ENCODE assay signal across 8 cellular contexts in genomic region chr7:30330134-30331111, GRCh38. TPM values are rescaled to one million over a fixed set of nuclear protein-coding genes. Genes with fewer than 3 reads are reported as not detected.
DNase-seq lines count a peak whose midpoint lies in the region; ATAC-seq, FAIRE-seq and TF ChIP-seq lines count a peak whose summit lies in the region.

No MANE protein-coding gene starts in this region.

- H3K27me3 Mint-ChIP-seq in activated CD8-positive, alpha-beta memory T cell treated with anti-CD3 and anti-CD28 coated beads, Interleukin-2, amount 10 ng/mL, durations not matched to agents 7 days and 5 days: no peaks in the 10 kb centered on the region
- H3K27me3 Mint-ChIP-seq in naive B cell: no peaks in the 10 kb centered on the region

- intact Hi-C loops in OCI-LY7 (cut with micrococcal nuclease; ENCODE audit: unreplicated experiment): no loop called here

- H3K27ac Mint-ChIP-seq in activated CD8-positive, alpha-beta memory T cell treated with anti-CD3 and anti-CD28 coated beads, Interleukin-2, amount 10 ng/mL, durations not matched to agents 7 days and 5 days: peak overlapping the region; percentile 78
- H3K27ac Mint-ChIP-seq in naive B cell: peak overlapping the region in 5 of 6 donors; percentile 7 to 97 (median 32)

- TF ChIP-seq CTCF in OCI-LY7 (conservative IDR thresholded peaks at IDR 0.05; ENCODE audit: low read length): no peak

- H3K27ac ChIP-seq in OCI-LY7 (ENCODE audit: low read depth, low read length, poor library complexity, severe bottlenecking): peak overlapping the region; percentile 74

- CTCF ChIA-PET in activated CD8-positive, alpha-beta memory T cell treated with anti-CD3 and anti-CD28 coated beads, Interleukin-2, amount 10 ng/mL, durations not matched to agents 7 days and 5 days (lab: Charles Lee): interaction anchor here (0.8 to 2.7 kb wide), 8 partner anchors 8 to 234 kb away, joined by 3 to 12 read pairs (median 4); no protein-coding TSS in a partner anchor
- CTCF ChIA-PET in OCI-LY7 (lab: Charles Lee; ENCODE audit: unreplicated experiment): no interaction called here

- peaks cover 58% of the 10 kb centered on the region for H3K4me1 Mint-ChIP-seq in activated CD8-positive, alpha-beta memory T cell treated with anti-CD3 and anti-CD28 coated beads, Interleukin-2, amount 10 ng/mL, durations not matched to agents 7 days and 5 days
- H3K4me1 Mint-ChIP-seq in naive B cell: peaks cover 46 to 71% (median 64%) of the 10 kb centered on the region in 3 donors

- H3K36me3 Mint-ChIP-seq in activated CD8-positive, alpha-beta memory T cell treated with anti-CD3 and anti-CD28 coated beads, Interleukin-2, amount 10 ng/mL, durations not matched to agents 7 days and 5 days: peaks cover 40% of the 10 kb centered on the region
- H3K36me3 Mint-ChIP-seq in naive B cell: peaks cover 7 to 9% of the 10 kb centered on the region in 2 donors

- POLR2A ChIA-PET in OCI-LY7 (lab: Charles Lee): interaction anchor here (0.6 to 2.7 kb wide), 17 partner anchors 7 to 172 kb away, joined by 3 to 16 read pairs (median 4); partner anchors contain the start of gene ZNRF2

- no peak overlapping the region; the same call in 1 of the 2 replicates for H2AFZ ChIP-seq in OCI-LY7 (ENCODE audit: low read length)

- H3K36me3 ChIP-seq in OCI-LY7 (ENCODE audit: insufficient read depth, low read length): peaks cover 27% of the 10 kb centered on the region

- H3K4me2 ChIP-seq in OCI-LY7 (ENCODE audit: low read length): peak overlapping the region; percentile 82

- H3K9me3 Mint-ChIP-seq in activated CD8-positive, alpha-beta memory T cell treated with anti-CD3 and anti-CD28 coated beads, Interleukin-2, amount 10 ng/mL, durations not matched to agents 7 days and 5 days (ENCODE audit: low read depth): peaks cover 6% of the 10 kb centered on the region
- peaks cover 0 to 9% (median 4%) of the 10 kb centered on the region in 7 donors for H3K9me3 Mint-ChIP-seq in naive B cell

- H3K79me2 ChIP-seq in OCI-LY7 (ENCODE audit: insufficient read depth, low read depth, low read length): peaks cover 80% of the 10 kb centered on the region

- H3K4me1 ChIP-seq in OCI-LY7 (ENCODE audit: insufficient read depth, low read length, poor library complexity, severe bottlenecking): peaks cover 48% of the 10 kb centered on the region

- no peak for FAIRE-seq in HTR-8/SVneo (lab: Jason Lieb, UNC)

- DNase-seq in activated CD8-positive, alpha-beta memory T cell treated with anti-CD3 and anti-CD28 coated beads, Interleukin-2, amount 10 ng/mL, durations not matched to agents 7 days and 5 days: peak; percentile 68
- DNase-seq in activated CD8-positive, alpha-beta memory T cell treated with anti-CD3 and anti-CD28 coated beads, Interleukin-2, amount 50 U/mL, for 48 hours: no peak
- DNase-seq in OCI-LY7 (ENCODE audit: low spot score): peak; percentile 71
- DNase-seq in naive B cell: peak; percentile 39
- DNase-seq in hypothalamus (lab: John Stamatoyannopoulos, UW): no peak
- DNase-seq in iPS-NIHi11 (ENCODE audit: low spot score): no peak
- DNase-seq in HTR-8/SVneo (ENCODE audit: insufficient read length, low spot score): no peak

- H3K9me2 ChIP-seq in OCI-LY7 (ENCODE audit: insufficient read depth, low read length): no peaks in the 10 kb centered on the region

- H3K9me3 ChIP-seq in OCI-LY7 (ENCODE audit: low read length): peaks cover 15% of the 10 kb centered on the region; the same call in 1 of the 2 replicates

- peak overlapping the region; percentile 64 for H3K4me3 Mint-ChIP-seq in activated CD8-positive, alpha-beta memory T cell treated with anti-CD3 and anti-CD28 coated beads, Interleukin-2, amount 10 ng/mL, durations not matched to agents 7 days and 5 days
- peak overlapping the region; percentile 34 to 80 (median 66) for H3K4me3 Mint-ChIP-seq in naive B cell

- BruUV-seq in OCI-LY7 (replicated peaks; lab: Mats Ljungman, UMichigan): no TSS peak

- H3K4me3 ChIP-seq in OCI-LY7 (ENCODE audit: low read depth, low read length, poor library complexity, severe bottlenecking): peak overlapping the region; percentile 54

- peak; percentile 90 for ATAC-seq in activated CD8-positive, alpha-beta memory T cell treated with anti-CD3 and anti-CD28 coated beads, Interleukin-2, amount 10 ng/mL, durations not matched to agents 7 days and 5 days
- peak; percentile 74 for ATAC-seq in HG03025 (IDR thresholded peaks at IDR 0.05; ENCODE audit: low FRiP score, unreplicated experiment)
- peak; percentile 92 to 94 for ATAC-seq in naive B cell (ENCODE audit: low read depth in 2 of 2)

- no peaks in the 10 kb centered on the region; the same call in 1 of the 2 replicates for H4K20me1 ChIP-seq in OCI-LY7 (ENCODE audit: insufficient read depth, low read length)

RNA-seq across cellular contexts. Expression of gene ZNRF2, which starts 46.0 kb away (rescaled TPM):
- total RNA-seq in activated CD8-positive, alpha-beta memory T cell treated with anti-CD3 and anti-CD28 coated beads, Interleukin-2, amount 10 ng/mL, durations not matched to agents 7 days and 5 days: 10 to 100 TPM; 14.0 to 21.3 TPM
- 18.0 and 24.7 TPM in 2 replicates for total RNA-seq in OCI-LY7 (2014; rRNA removed; shearing (Covaris generic))
- total RNA-seq in OCI-LY7 (2022): 21.2 and 25.7 TPM in 2 replicates
- 1 to 10 TPM in 5 of 6 donors, under 1 TPM in 1; 0.84 to 7.7 (median 2.8) TPM for polyA plus RNA-seq in naive B cell (ENCODE audit: low read depth in 6 of 6)

Comparison
In these comparisons a context has a peak if more than half of its experiments do, and no peak if none do; other contexts are left out.
1. DNase-seq: peak in activated CD8-positive, alpha-beta memory T cell treated with anti-CD3 and anti-CD28 coated beads, Interleukin-2, amount 10 ng/mL, durations not matched to agents 7 days and 5 days (single experiment), OCI-LY7 (single experiment) and naive B cell (single experiment); none in activated CD8-positive, alpha-beta memory T cell treated with anti-CD3 and anti-CD28 coated beads, Interleukin-2, amount 50 U/mL, for 48 hours (single experiment), hypothalamus (0 of 51), iPS-NIHi11 (single experiment) and HTR-8/SVneo (single experiment).
2. Peak in every context shown above with its lines, with median percentiles within 50 percentile points of each other: ATAC-seq.